ENCODE assay signal across 19 cellular contexts in genomic region chr12:24750263-24750662, GRCh38.
"Had no signal": no experiment of that assay in that cellular context is flagged by ENCODE, and none has a peak within 500 bp of the region (broad histone marks: within the 10 kb centered on the region; RNA-seq: fewer than 3 reads in every experiment).

No MANE protein-coding gene starts in this region.

- H3K36me3 Mint-ChIP-seq: activated naive CD4-positive, alpha-beta T cell treated with anti-CD3 and anti-CD28 coated beads, Interleukin-2, amount 10 ng/mL, durations not matched to agents 7 days and 5 days; brain; naive thymus-derived CD4-positive, alpha-beta T cell had no signal

- H3K4me1 ChIP-seq: adrenal gland, lower lobe of right lung, psoas muscle, upper lobe of left lung had no signal

- H3K36me3 ChIP-seq: adrenal gland, lower lobe of right lung, upper lobe of left lung had no signal

- H3K4me1 Mint-ChIP-seq: activated naive CD4-positive, alpha-beta T cell treated with anti-CD3 and anti-CD28 coated beads, Interleukin-2, amount 10 ng/mL, durations not matched to agents 7 days and 5 days; T-helper 17 cell had no signal

- H3K27ac Mint-ChIP-seq: activated naive CD4-positive, alpha-beta T cell treated with anti-CD3 and anti-CD28 coated beads, Interleukin-2, amount 10 ng/mL, durations not matched to agents 7 days and 5 days; activated T-helper 2 cell treated with anti-CD3 and anti-CD28 coated beads, Interferon-gamma antibody, Interleukin-2, Interleukin-4, amounts not matched to agents 10 μg/mL and 5 μg/mL and 100 μg/mL, durations not matched to agents 14 hours and 24 hours and 36 hours; brain; endodermal cell; naive thymus-derived CD4-positive, alpha-beta T cell; T-helper 17 cell had no signal

- H3K9me3 ChIP-seq: adrenal gland, lower lobe of right lung, psoas muscle, upper lobe of left lung had no signal

- DNase-seq: activated CD4-positive, alpha-beta T cell treated with anti-CD3 and anti-CD28 coated beads, Interleukin-2, amount 50 U/mL, for 4 hours; activated CD4-positive, CD25-positive, alpha-beta regulatory T cell; activated naive CD4-positive, alpha-beta T cell treated with anti-CD3 and anti-CD28 coated beads, Interleukin-2, amount 10 ng/mL, durations not matched to agents 7 days and 5 days; adrenal gland; dermis blood vessel endothelial cell; endodermal cell; erythroblast; left cardiac atrium; lower lobe of right lung; naive thymus-derived CD4-positive, alpha-beta T cell; occipital lobe; psoas muscle; stimulated activated CD4-positive, alpha-beta T cell treated with anti-CD3 and anti-CD28 coated beads, Interleukin-12 subunit alpha, Interleukin-12 subunit beta, amount 100 ng/mL, for 4 hours; stimulated activated naive CD4-positive, alpha-beta T cell treated with Interleukin-2 at 50 U/mL for 16 hours; T-helper 17 cell; upper lobe of left lung had no signal

- H3K9me3 Mint-ChIP-seq: activated naive CD4-positive, alpha-beta T cell treated with anti-CD3 and anti-CD28 coated beads, Interleukin-2, amount 10 ng/mL, durations not matched to agents 7 days and 5 days; activated T-helper 2 cell treated with anti-CD3 and anti-CD28 coated beads, Interferon-gamma antibody, Interleukin-2, Interleukin-4, amounts not matched to agents 10 μg/mL and 5 μg/mL and 100 μg/mL, durations not matched to agents 14 hours and 24 hours and 36 hours; brain; endodermal cell had no signal

- H3K4me3 ChIP-seq: adrenal gland, lower lobe of right lung, psoas muscle, upper lobe of left lung had no signal

- ATAC-seq: left cardiac atrium; lower lobe of right lung; naive thymus-derived CD4-positive, alpha-beta T cell; psoas muscle; sciatic nerve; T-helper 17 cell had no signal

- H3K27me3 ChIP-seq: adrenal gland, upper lobe of left lung had no signal

- H3K27me3 Mint-ChIP-seq: brain had no signal

- H3K4me3 Mint-ChIP-seq: activated naive CD4-positive, alpha-beta T cell treated with anti-CD3 and anti-CD28 coated beads, Interleukin-2, amount 10 ng/mL, durations not matched to agents 7 days and 5 days; brain; endodermal cell; naive thymus-derived CD4-positive, alpha-beta T cell; T-helper 17 cell had no signal

- H3K27ac ChIP-seq: adrenal gland, lower lobe of right lung, psoas muscle, upper lobe of left lung had no signal
